9 cellular contexts compared by ENCODE assay signal in genomic region chr20:44209691-44210421, GRCh38. TPM values are rescaled to one million over a fixed set of nuclear protein-coding genes. Genes with fewer than 3 reads are reported as not detected.
DNase-seq lines count a peak whose midpoint lies in the region; ATAC-seq, FAIRE-seq and TF ChIP-seq lines count a peak whose summit lies in the region.
"Had no signal": no experiment of that assay in that cellular context is flagged by ENCODE, and none has a peak within 500 bp of the region (broad histone marks: within the 10 kb centered on the region; RNA-seq: fewer than 3 reads in every experiment).

No MANE protein-coding gene starts in this region.

- no peak for TF ChIP-seq CTCF in BJ (IDR thresholded peaks at IDR 0.05; ENCODE audit: insufficient read depth, low read depth, low read length)
- TF ChIP-seq CTCF in RWPE1 (conservative IDR thresholded peaks at IDR 0.05; ENCODE audit: low read depth) = no peak

- peaks cover 24% of the 10 kb centered on the region for H3K4me1 ChIP-seq in effector memory CD4-positive, alpha-beta T cell (ENCODE audit: control insufficient read depth, insufficient read depth, low read length, poor library complexity, severe bottlenecking)
- peaks cover 39% of the 10 kb centered on the region for H3K4me1 ChIP-seq in mononuclear cell (ENCODE audit: insufficient read depth, low read length)

- CTCF ChIA-PET in BJ (lab: Yijun Ruan, JAX) (interaction anchor here (1.8 kb wide), 1 partner anchor 93 kb away, joined by 5 read pairs; no protein-coding TSS in a partner anchor), RWPE1 (lab: Yijun Ruan, JAX) (interaction anchor here (0.6 to 1.5 kb wide), 4 partner anchors 20 to 101 kb away, joined by 3 to 6 read pairs (median 4); partner anchors contain the start of gene FITM2)

- DNase-seq in BJ (ENCODE audit: low read depth) (no peak), RWPE1 (ENCODE audit: low spot score) (no peak), ureter (ENCODE audit: low spot score) (no peak), urothelium cell line (ENCODE audit: low spot score) (no peak), NCI-H2107 (lab: John Stamatoyannopoulos, UW) (no peak)
- DNase-seq in effector memory CD4-positive, alpha-beta T cell = no peak

- H3K27me3 ChIP-seq in BJ (ENCODE audit: control insufficient read depth, insufficient read depth, low read length) (no peaks in the 10 kb centered on the region), mononuclear cell (ENCODE audit: insufficient read depth, low read length) (no peaks in the 10 kb centered on the region)
- no peaks in the 10 kb centered on the region for H3K27me3 ChIP-seq in effector memory CD4-positive, alpha-beta T cell (replicated peaks; ENCODE audit: control insufficient read depth, insufficient read depth, low read length, poor library complexity, severe bottlenecking)

- peak overlapping the region; percentile 86 for H3K4me3 ChIP-seq in BJ (ENCODE audit: low read depth, low read length)
- H3K4me3 ChIP-seq in effector memory CD4-positive, alpha-beta T cell (ENCODE audit: insufficient read depth, low read depth, low read length, poor library complexity, severe bottlenecking) = peak overlapping the region; percentile 95
- H3K4me3 ChIP-seq in mononuclear cell (ENCODE audit: low read length) = peak overlapping the region; percentile 68

- POLR2A ChIA-PET in BJ (lab: Charles Lee) (no interaction called here), RWPE1 (lab: Yijun Ruan, JAX; ENCODE audit: low non-redundant PET) (interaction anchor here (0.6 to 0.9 kb wide), 3 partner anchors 95 to 260 kb away, joined by 3 to 4 read pairs (median 3); no protein-coding TSS in a partner anchor)

- ATAC-seq in GM21515 (IDR thresholded peaks at IDR 0.05; ENCODE audit: unreplicated experiment) = peak; percentile 11

- no peaks in the 10 kb centered on the region for H3K9me3 ChIP-seq in effector memory CD4-positive, alpha-beta T cell (ENCODE audit: control insufficient read depth, low read length)
- no peaks in the 10 kb centered on the region for H3K9me3 ChIP-seq in mononuclear cell (ENCODE audit: low read depth, low read length)

- peaks cover 2% of the 10 kb centered on the region; the same call in 1 of the 2 replicates for H3K36me3 ChIP-seq in BJ (ENCODE audit: control insufficient read depth, insufficient read depth, low read length)
- peaks cover 16% of the 10 kb centered on the region for H3K36me3 ChIP-seq in effector memory CD4-positive, alpha-beta T cell (ENCODE audit: control insufficient read depth, insufficient read depth, low read length)

- no peak for FAIRE-seq in urothelium cell line (lab: Jason Lieb, UNC)

- peak overlapping the region; percentile 99 for H3K27ac ChIP-seq in RWPE1
- H3K27ac ChIP-seq in effector memory CD4-positive, alpha-beta T cell (ENCODE audit: insufficient read depth, low read length, poor library complexity, severe bottlenecking) = peak overlapping the region; percentile 93

RNA-seq across cellular contexts. Expression of gene OSER1, which starts 0.7 kb away (rescaled TPM):
- 50.2 and 55.5 TPM in 2 replicates for polyA plus RNA-seq in BJ (2011; rRNA removed)
- polyA minus RNA-seq in BJ (2011; rRNA and poly(A)+ RNA removed) = 19.8 and 31.8 TPM in 2 replicates
- 109 TPM for total RNA-seq in mononuclear cell
- total RNA-seq in ureter = 24.4 TPM

RNA-seq across cellular contexts. Expression of gene JPH2, which starts 22.9 kb away (rescaled TPM):
- polyA plus RNA-seq in BJ (2011; rRNA removed) = 9.5 and 14.7 TPM in 2 replicates
- 12.7 and 13.1 TPM in 2 replicates for polyA minus RNA-seq in BJ (2011; rRNA and poly(A)+ RNA removed)
- total RNA-seq in mononuclear cell = not detected
- 35.2 TPM for total RNA-seq in ureter

RNA-seq across cellular contexts. Expression of gene GDAP1L1, which starts 37.3 kb away (rescaled TPM):
- not detected in 2 replicates for polyA plus RNA-seq in BJ (2011; rRNA removed)
- not detected in 2 replicates for polyA minus RNA-seq in BJ (2011; rRNA and poly(A)+ RNA removed)
- total RNA-seq in mononuclear cell (not detected), ureter (not detected)
- total RNA-seq: LHCN-M2 had no signal

Comparison
In these comparisons a context has a peak if more than half of its experiments do, and no peak if none do; other contexts are left out.
1. RNA of gene JPH2, which starts 22.9 kb away (total RNA-seq): 35.2 TPM in ureter (single experiment); not detected in mononuclear cell (single experiment); every median in the first group is over 10 times any median in the second.
2. Peak in every context shown above with its lines, with median percentiles within 50 percentile points of each other: H3K4me3 ChIP-seq.